26 cellular contexts compared by ENCODE assay signal in the genomic region with DNA sequence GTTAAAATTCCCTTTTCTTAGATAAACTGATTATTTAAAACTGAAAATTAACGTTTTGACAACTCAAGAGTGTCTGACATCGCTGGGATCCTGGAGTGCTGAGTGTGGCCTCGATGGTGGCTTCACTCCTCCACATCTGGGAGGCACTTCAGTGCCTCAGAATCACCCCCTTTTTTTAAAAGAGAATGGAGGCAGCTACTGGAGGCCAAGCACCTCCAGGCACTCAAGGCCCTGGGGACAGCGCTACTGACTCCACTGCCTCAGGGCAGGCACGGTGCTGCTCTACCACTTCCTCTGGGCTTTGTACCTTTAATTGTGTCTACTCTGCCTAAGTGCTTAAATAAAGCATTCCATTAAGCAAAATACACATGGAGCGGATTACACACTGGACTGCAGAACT. TPM values are rescaled to one million over a fixed set of nuclear protein-coding genes. Genes with fewer than 3 reads are reported as not detected.
DNase-seq lines count a peak whose midpoint lies in the region; ATAC-seq, FAIRE-seq and TF ChIP-seq lines count a peak whose summit lies in the region.
"Had no signal": no experiment of that assay in that cellular context is flagged by ENCODE, and none has a peak within 500 bp of the region (broad histone marks: within the 10 kb centered on the region; RNA-seq: fewer than 3 reads in every experiment).

No MANE protein-coding gene starts in this region.

- ATAC-seq in WTC11 = no peak
- ATAC-seq: activated T-cell treated with anti-CD3 and anti-CD28 coated beads, Interleukin-2, amount 50 U/mL, for 72 hours; upper lobe of right lung had no signal

- H3K27me3 Mint-ChIP-seq in WTC11 (ENCODE audit: low read depth) (no peaks in the 10 kb centered on the region), osteocyte (ENCODE audit: unreplicated experiment) (no peaks in the 10 kb centered on the region)
- H3K27me3 Mint-ChIP-seq: activated B cell treated with CpG ODN at 0.5 μM for 24 hours had no signal

- POLR2A ChIA-PET in WTC11 (lab: Charles Lee) = no interaction called here

- CTCF ChIA-PET in WTC11 (lab: Charles Lee) = interaction anchor here (1.5 to 2.8 kb wide), 2 partner anchors 11 to 245 kb away, joined by 4 to 18 read pairs; no protein-coding TSS in a partner anchor

- FAIRE-seq in GM19239 (lab: Jason Lieb, UNC) = no peak
- FAIRE-seq: GM18507, HTR-8/SVneo, RCC 7860 had no signal

- H3K4me3 Mint-ChIP-seq in WTC11 (no peak overlapping the region), osteocyte (ENCODE audit: unreplicated experiment) (no peak overlapping the region)
- H3K4me3 Mint-ChIP-seq: activated B cell treated with CpG ODN at 0.5 μM for 24 hours; activated T-cell treated with anti-CD3 and anti-CD28 coated beads, Interleukin-2, amount 50 U/mL, for 72 hours; neural crest cell had no signal

- H3K9me3 Mint-ChIP-seq in WTC11 (no peaks in the 10 kb centered on the region), osteocyte (ENCODE audit: unreplicated experiment) (no peaks in the 10 kb centered on the region)
- H3K9me3 Mint-ChIP-seq: activated B cell treated with CpG ODN at 0.5 μM for 24 hours; activated T-cell treated with anti-CD3 and anti-CD28 coated beads, Interleukin-2, amount 50 U/mL, for 72 hours; neural crest cell had no signal

- H3K27ac Mint-ChIP-seq in WTC11 = peak overlapping the region; percentile 30; the same call in 1 of the 2 replicates
- no peak overlapping the region for H3K27ac Mint-ChIP-seq in osteocyte (ENCODE audit: unreplicated experiment)
- H3K27ac Mint-ChIP-seq: activated B cell treated with CpG ODN at 0.5 μM for 24 hours; activated T-cell treated with anti-CD3 and anti-CD28 coated beads, Interleukin-2, amount 50 U/mL, for 72 hours had no signal

- peak; percentile 30 for DNase-seq in activated CD8-positive, alpha-beta memory T cell treated with anti-CD3 and anti-CD28 coated beads, Interleukin-2, amount 50 U/mL, for 48 hours
- DNase-seq in activated CD8-positive, alpha-beta memory T cell treated with anti-CD3 and anti-CD28 coated beads, Interleukin-2, amount 50 U/mL, for 4 hours = no peak
- DNase-seq in NCI-H1436 (lab: John Stamatoyannopoulos, UW) (peak; percentile 56), WTC11 (ENCODE audit: low spot score) (no peak), osteocyte (ENCODE audit: extremely low spot score, unreplicated experiment) (peak; percentile 63), GM19239 (ENCODE audit: insufficient read length, low spot score) (no peak)
- DNase-seq in stimulated activated CD4-positive, alpha-beta T cell treated with anti-CD3 and anti-CD28 coated beads, Interleukin-2, amount 100 ng/mL, for 48 hours = no peak
- DNase-seq: activated B cell treated with CpG ODN at 0.5 μM for 24 hours; activated naive CD4-positive, alpha-beta T cell treated with Interleukin-2 at 50 U/mL for 16 hours; activated T-cell treated with anti-CD3 and anti-CD28 coated beads, Interleukin-2, amount 50 U/mL, for 72 hours; aorta; Caco-2; colonic mucosa; effector CD8-positive, alpha-beta T cell; NCI-H146; NCI-H526; SIG-M5; spleen; substantia nigra; SW 1271; T1000; upper lobe of right lung had no signal

- TF ChIP-seq CTCF in WTC11 (IDR thresholded peaks at IDR 0.05) (no peak), osteocyte (IDR thresholded peaks at IDR 0.05) (no peak)

- H3K36me3 Mint-ChIP-seq in WTC11 (peaks cover 27% of the 10 kb centered on the region), osteocyte (ENCODE audit: unreplicated experiment) (peaks cover 53% of the 10 kb centered on the region)

- H3K4me1 Mint-ChIP-seq in WTC11 = peaks cover 38% of the 10 kb centered on the region
- no peaks in the 10 kb centered on the region for H3K4me1 Mint-ChIP-seq in osteocyte (ENCODE audit: unreplicated experiment)
- H3K4me1 Mint-ChIP-seq: activated B cell treated with CpG ODN at 0.5 μM for 24 hours had no signal

TF ChIP-seq in WTC11, 78 proteins besides CTCF, POLR2A, EP300 and RAD21:
- TF ChIP-seq, protein P1, sequence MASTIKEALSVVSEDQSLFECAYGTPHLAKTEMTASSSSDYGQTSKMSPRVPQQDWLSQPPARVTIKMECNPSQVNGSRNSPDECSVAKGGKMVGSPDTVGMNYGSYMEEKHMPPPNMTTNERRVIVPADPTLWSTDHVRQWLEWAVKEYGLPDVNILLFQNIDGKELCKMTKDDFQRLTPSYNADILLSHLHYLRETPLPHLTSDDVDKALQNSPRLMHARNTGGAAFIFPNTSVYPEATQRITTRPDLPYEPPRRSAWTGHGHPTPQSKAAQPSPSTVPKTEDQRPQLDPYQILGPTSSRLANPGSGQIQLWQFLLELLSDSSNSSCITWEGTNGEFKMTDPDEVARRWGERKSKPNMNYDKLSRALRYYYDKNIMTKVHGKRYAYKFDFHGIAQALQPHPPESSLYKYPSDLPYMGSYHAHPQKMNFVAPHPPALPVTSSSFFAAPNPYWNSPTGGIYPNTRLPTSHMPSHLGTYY (CRISPR knock-in tag; IDR thresholded peaks at IDR 0.05) = no peak
- TF ChIP-seq, protein P2, sequence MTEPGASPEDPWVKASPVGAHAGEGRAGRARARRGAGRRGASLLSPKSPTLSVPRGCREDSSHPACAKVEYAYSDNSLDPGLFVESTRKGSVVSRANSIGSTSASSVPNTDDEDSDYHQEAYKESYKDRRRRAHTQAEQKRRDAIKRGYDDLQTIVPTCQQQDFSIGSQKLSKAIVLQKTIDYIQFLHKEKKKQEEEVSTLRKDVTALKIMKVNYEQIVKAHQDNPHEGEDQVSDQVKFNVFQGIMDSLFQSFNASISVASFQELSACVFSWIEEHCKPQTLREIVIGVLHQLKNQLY (CRISPR knock-in tag; IDR thresholded peaks at IDR 0.05) = no peak
- TF ChIP-seq ZNF423 (CRISPR knock-in tag; IDR thresholded peaks at IDR 0.05) (no peak), FOXJ3 (CRISPR knock-in tag; IDR thresholded peaks at IDR 0.05; ENCODE audit: borderline replicate concordance) (no peak), KAT7 (CRISPR knock-in tag; IDR thresholded peaks at IDR 0.05; ENCODE audit: borderline replicate concordance) (no peak)
- TF ChIP-seq, protein P3, sequence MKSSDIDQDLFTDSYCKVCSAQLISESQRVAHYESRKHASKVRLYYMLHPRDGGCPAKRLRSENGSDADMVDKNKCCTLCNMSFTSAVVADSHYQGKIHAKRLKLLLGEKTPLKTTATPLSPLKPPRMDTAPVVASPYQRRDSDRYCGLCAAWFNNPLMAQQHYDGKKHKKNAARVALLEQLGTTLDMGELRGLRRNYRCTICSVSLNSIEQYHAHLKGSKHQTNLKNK (CRISPR knock-in tag; IDR thresholded peaks at IDR 0.05) = no peak
- TF ChIP-seq, protein P4, sequence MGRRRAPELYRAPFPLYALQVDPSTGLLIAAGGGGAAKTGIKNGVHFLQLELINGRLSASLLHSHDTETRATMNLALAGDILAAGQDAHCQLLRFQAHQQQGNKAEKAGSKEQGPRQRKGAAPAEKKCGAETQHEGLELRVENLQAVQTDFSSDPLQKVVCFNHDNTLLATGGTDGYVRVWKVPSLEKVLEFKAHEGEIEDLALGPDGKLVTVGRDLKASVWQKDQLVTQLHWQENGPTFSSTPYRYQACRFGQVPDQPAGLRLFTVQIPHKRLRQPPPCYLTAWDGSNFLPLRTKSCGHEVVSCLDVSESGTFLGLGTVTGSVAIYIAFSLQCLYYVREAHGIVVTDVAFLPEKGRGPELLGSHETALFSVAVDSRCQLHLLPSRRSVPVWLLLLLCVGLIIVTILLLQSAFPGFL (CRISPR knock-in tag; IDR thresholded peaks at IDR 0.05; ENCODE audit: borderline replicate concordance) = no peak
- TF ChIP-seq, protein P5, sequence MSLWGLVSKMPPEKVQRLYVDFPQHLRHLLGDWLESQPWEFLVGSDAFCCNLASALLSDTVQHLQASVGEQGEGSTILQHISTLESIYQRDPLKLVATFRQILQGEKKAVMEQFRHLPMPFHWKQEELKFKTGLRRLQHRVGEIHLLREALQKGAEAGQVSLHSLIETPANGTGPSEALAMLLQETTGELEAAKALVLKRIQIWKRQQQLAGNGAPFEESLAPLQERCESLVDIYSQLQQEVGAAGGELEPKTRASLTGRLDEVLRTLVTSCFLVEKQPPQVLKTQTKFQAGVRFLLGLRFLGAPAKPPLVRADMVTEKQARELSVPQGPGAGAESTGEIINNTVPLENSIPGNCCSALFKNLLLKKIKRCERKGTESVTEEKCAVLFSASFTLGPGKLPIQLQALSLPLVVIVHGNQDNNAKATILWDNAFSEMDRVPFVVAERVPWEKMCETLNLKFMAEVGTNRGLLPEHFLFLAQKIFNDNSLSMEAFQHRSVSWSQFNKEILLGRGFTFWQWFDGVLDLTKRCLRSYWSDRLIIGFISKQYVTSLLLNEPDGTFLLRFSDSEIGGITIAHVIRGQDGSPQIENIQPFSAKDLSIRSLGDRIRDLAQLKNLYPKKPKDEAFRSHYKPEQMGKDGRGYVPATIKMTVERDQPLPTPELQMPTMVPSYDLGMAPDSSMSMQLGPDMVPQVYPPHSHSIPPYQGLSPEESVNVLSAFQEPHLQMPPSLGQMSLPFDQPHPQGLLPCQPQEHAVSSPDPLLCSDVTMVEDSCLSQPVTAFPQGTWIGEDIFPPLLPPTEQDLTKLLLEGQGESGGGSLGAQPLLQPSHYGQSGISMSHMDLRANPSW (CRISPR knock-in tag; conservative IDR thresholded peaks at IDR 0.05; ENCODE audit: low read depth) = no peak
- TF ChIP-seq, protein P6, sequence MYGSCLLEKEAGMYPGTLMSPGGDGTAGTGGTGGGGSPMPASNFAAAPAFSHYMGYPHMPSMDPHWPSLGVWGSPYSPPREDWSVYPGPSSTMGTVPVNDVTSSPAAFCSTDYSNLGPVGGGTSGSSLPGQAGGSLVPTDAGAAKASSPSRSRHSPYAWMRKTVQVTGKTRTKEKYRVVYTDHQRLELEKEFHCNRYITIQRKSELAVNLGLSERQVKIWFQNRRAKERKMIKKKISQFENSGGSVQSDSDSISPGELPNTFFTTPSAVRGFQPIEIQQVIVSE (CRISPR knock-in tag; IDR thresholded peaks at IDR 0.05; ENCODE audit: borderline replicate concordance) = no peak

RNA-seq across cellular contexts. Expression of a gene that starts 27.2 kb away (rescaled TPM):
- total RNA-seq in WTC11 (2021) (96.8 to 111 TPM (median 99.2 TPM) in 3 replicates), osteocyte (17.9 and 19.9 TPM in 2 replicates)

Comparison
In these comparisons a context has a peak if more than half of its experiments do, and no peak if none do; other contexts are left out.
1. DNase-seq: peak in activated CD8-positive, alpha-beta memory T cell treated with anti-CD3 and anti-CD28 coated beads, Interleukin-2, amount 50 U/mL, for 48 hours (single experiment), NCI-H1436 (single experiment) and osteocyte (single experiment); none in activated CD8-positive, alpha-beta memory T cell treated with anti-CD3 and anti-CD28 coated beads, Interleukin-2, amount 50 U/mL, for 4 hours (single experiment), WTC11 (single experiment), stimulated activated CD4-positive, alpha-beta T cell treated with anti-CD3 and anti-CD28 coated beads, Interleukin-2, amount 100 ng/mL, for 48 hours (0 of 2) and GM19239 (single experiment).